Comparison of ENCODE assay signal across 18 cellular contexts in the genomic region with DNA sequence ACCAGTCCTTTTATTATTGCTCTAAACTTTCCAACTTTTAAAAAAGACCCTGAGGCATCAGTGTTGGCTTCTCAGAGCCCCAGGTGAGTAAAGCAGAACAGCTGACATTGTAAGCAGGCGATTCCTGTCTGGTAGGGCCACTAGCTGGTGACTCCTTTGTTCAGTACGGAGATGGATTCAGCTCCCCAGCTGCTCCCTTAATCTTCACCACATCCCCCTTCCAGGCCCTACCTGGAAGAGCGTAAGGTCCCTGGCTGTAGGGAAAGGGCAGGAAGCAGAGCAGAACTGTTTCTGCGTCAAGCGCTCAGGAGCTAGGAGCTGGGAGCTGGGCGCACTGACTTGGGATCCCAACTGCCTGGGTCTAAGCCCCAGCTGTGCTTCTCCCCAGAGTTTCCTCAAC.
DNase-seq lines count a peak whose midpoint lies in the region; ATAC-seq and TF ChIP-seq lines count a peak whose summit lies in the region.
"Had no signal": no experiment of that assay in that cellular context is flagged by ENCODE, and none has a peak within 500 bp of the region (broad histone marks: within the 10 kb centered on the region; RNA-seq: fewer than 3 reads in every experiment).

No MANE protein-coding gene starts in this region.

- H3K4me3 ChIP-seq in WERI-Rb-1 (ENCODE audit: low read depth, low read length): no peak overlapping the region
- H3K4me3 ChIP-seq: SJSA1 had no signal

- ATAC-seq in HG02623 (IDR thresholded peaks at IDR 0.05; ENCODE audit: unreplicated experiment): no peak
- ATAC-seq: Panc1 had no signal

- in situ Hi-C loops in KBM-7 (cut with MboI; ENCODE audit: low pct_unique_long_range_greater_than_20kb, low sequenced_read_pairs): no loop called here

- no peaks in the 10 kb centered on the region for H3K27me3 ChIP-seq in WERI-Rb-1 (ENCODE audit: insufficient read depth, low read depth, severe bottlenecking)
- H3K27me3 ChIP-seq: SJSA1 had no signal

- no peaks in the 10 kb centered on the region for H3K36me3 ChIP-seq in WERI-Rb-1
- H3K36me3 ChIP-seq: SJSA1 had no signal

- no peak overlapping the region for H3K27ac ChIP-seq in WERI-Rb-1
- H3K27ac ChIP-seq: SJSA1 had no signal

- DNase-seq in NCI-H82 (lab: John Stamatoyannopoulos, UW) (peak; percentile 57), NCI-H82 treated with DMSO at 0.1 percent for 48 hours (lab: John Stamatoyannopoulos, UW; ENCODE audit: unreplicated experiment) (no peak), WERI-Rb-1 (peak; percentile 28), islet precursor cell (peak; percentile 82), NCI-H510A treated with DMSO at 0.1 percent for 48 hours (lab: John Stamatoyannopoulos, UW) (no peak), KBM-7 (no peak)
- DNase-seq in stimulated activated CD4-positive, alpha-beta T cell treated with anti-CD3 and anti-CD28 coated beads, Interleukin-4, amount 100 ng/mL, for 1 hour: no peak
- DNase-seq: CD4-positive, alpha-beta T cell; DMS153; GF-D8; Karpas-422; NCI-H1105; NCI-H2081 treated with DMSO at 0.1 percent for 48 hours; NCI-H226; NCI-H524 treated with DMSO at 0.1 percent for 48 hours had no signal

- no peak for TF ChIP-seq CTCF in WERI-Rb-1 (IDR thresholded peaks at IDR 0.05; ENCODE audit: low read depth, low read length)

- H3K9me3 ChIP-seq in WERI-Rb-1 (ENCODE audit: severe bottlenecking): no peaks in the 10 kb centered on the region
- H3K9me3 ChIP-seq: SJSA1 had no signal

Comparison
In these comparisons a context has a peak if more than half of its experiments do, and no peak if none do; other contexts are left out.
1. DNase-seq: peak in NCI-H82 (single experiment), WERI-Rb-1 (single experiment) and islet precursor cell (single experiment); none in NCI-H82 treated with DMSO at 0.1 percent for 48 hours (single experiment), NCI-H510A treated with DMSO at 0.1 percent for 48 hours (single experiment), stimulated activated CD4-positive, alpha-beta T cell treated with anti-CD3 and anti-CD28 coated beads, Interleukin-4, amount 100 ng/mL, for 1 hour (single experiment) and KBM-7 (single experiment).